In the genomic region with DNA sequence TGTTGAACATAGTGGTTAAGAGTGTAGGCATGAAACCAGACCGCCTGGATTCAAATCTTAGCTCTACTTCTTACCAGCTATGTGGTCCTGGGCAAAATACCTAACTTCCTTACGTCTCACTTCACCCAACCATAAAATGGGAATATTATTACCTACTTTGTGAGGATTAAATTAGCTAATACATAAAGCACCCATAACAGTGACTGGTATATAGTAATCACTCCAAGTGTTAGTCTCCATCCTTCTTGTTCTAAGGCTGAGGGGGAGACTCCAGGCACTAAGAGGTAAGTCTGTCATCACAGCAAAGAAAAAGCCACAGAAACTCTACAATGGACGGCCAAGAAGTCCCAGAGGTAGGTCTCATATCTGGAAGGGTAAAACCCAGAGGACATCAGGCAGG, we compare ENCODE assay signal across 1 cellular context.
TF ChIP-seq lines count a peak whose summit lies in the region.

No MANE protein-coding gene starts in this region.

TF ChIP-seq in HEK293, 187 proteins besides CTCF, POLR2A, EP300 and RAD21:
- no peak for TF ChIP-seq ZNF223 (tag by site-specific recombination; IDR thresholded peaks at IDR 0.05)
- peak; percentile 93 for TF ChIP-seq ZNF664 (tag by site-specific recombination; IDR thresholded peaks at IDR 0.05)
TF ChIP-seq in HEK293: peak in this region for 1.
